3 cellular contexts compared by ENCODE assay signal in genomic region chr3:171469376-171469775, GRCh38.
TF ChIP-seq lines count a peak whose summit lies in the region.

No MANE protein-coding gene starts in this region.

TF ChIP-seq in SK-N-SH, 30 proteins besides CTCF, POLR2A, EP300 and RAD21 (continued from another document):
- no peak for TF ChIP-seq ZBTB33 (IDR thresholded peaks at IDR 0.05; ENCODE audit: borderline replicate concordance, low read depth)
- TF ChIP-seq MXI1 (IDR thresholded peaks at IDR 0.05; ENCODE audit: low read depth, low read length): no peak
- no peak for TF ChIP-seq RFX5 (IDR thresholded peaks at IDR 0.05; ENCODE audit: low read length)
- TF ChIP-seq EZH2phosphoT487 (IDR thresholded peaks at IDR 0.05; ENCODE audit: borderline replicate concordance, low read depth): no peak
- TF ChIP-seq SMC3 (IDR thresholded peaks at IDR 0.05; ENCODE audit: low read depth, low read length): no peak
- TF ChIP-seq MAX (IDR thresholded peaks at IDR 0.05; ENCODE audit: low read depth): no peak

TF ChIP-seq in SK-N-SH treated with all-trans-retinoic acid at 6 μM for 48 hours, 23 proteins besides CTCF, POLR2A, EP300 and RAD21 (continued from another document):
- TF ChIP-seq TSHZ2 (CRISPR knock-in tag; IDR thresholded peaks at IDR 0.05) (no peak), ARNTL (CRISPR knock-in tag; IDR thresholded peaks at IDR 0.05; ENCODE audit: borderline replicate concordance, low read depth) (no peak)

TF ChIP-seq in K562, 482 proteins besides CTCF, POLR2A, EP300 and RAD21 (continued from another document):
- TF ChIP-seq MGA (IDR thresholded peaks at IDR 0.05): peak; percentile 50
- peak; percentile 54 for TF ChIP-seq ZNF592 (IDR thresholded peaks at IDR 0.05)
